ENCODE assay signal across 13 cellular contexts in genomic region chr6:149059557-149059956, GRCh38.
DNase-seq lines count a peak whose midpoint lies in the region; ATAC-seq and TF ChIP-seq lines count a peak whose summit lies in the region.
"Had no signal": no experiment of that assay in that cellular context is flagged by ENCODE, and none has a peak within 500 bp of the region (broad histone marks: within the 10 kb centered on the region; RNA-seq: fewer than 3 reads in every experiment).

No MANE protein-coding gene starts in this region.

- H2AFZ ChIP-seq in trophoblast cell (ENCODE audit: insufficient read depth, low read length, poor library complexity) = no peak overlapping the region

- peak overlapping the region; percentile 91 for H3K27ac Mint-ChIP-seq in T-helper 2 cell treated with Interferon-gamma antibody and Interleukin-4, amounts not matched to agents 5 μg/mL and 100 μg/mL, for 36 hours
- peak overlapping the region; percentile 83 for H3K27ac Mint-ChIP-seq in central memory CD8-positive, alpha-beta T cell (ENCODE audit: low read depth)
- H3K27ac Mint-ChIP-seq: endodermal cell had no signal

- peak overlapping the region; percentile 16 for H3K4me2 ChIP-seq in trophoblast cell (ENCODE audit: low read length)

- no peak overlapping the region for H3K27ac ChIP-seq in trophoblast cell (ENCODE audit: low read depth, low read length)
- no peak overlapping the region for H3K27ac ChIP-seq in A673 (ENCODE audit: low read depth, low read length, poor library complexity, severe bottlenecking)
- H3K27ac ChIP-seq: upper lobe of right lung had no signal

- no peak for ATAC-seq in central memory CD8-positive, alpha-beta T cell (replicated peaks; ENCODE audit: extremely low read depth, poor library complexity, severe bottlenecking)
- no peak for ATAC-seq in GM21367 (IDR thresholded peaks at IDR 0.05; ENCODE audit: unreplicated experiment)
- no peak for ATAC-seq in GM21526 (IDR thresholded peaks at IDR 0.05; ENCODE audit: low FRiP score, unreplicated experiment)

- H3K79me1 ChIP-seq in trophoblast cell (ENCODE audit: low read length) = peaks cover 7% of the 10 kb centered on the region

- H3K27me3 ChIP-seq in trophoblast cell (ENCODE audit: insufficient read depth, low read length) = no peaks in the 10 kb centered on the region
- no peaks in the 10 kb centered on the region for H3K27me3 ChIP-seq in A673 (replicated peaks; ENCODE audit: insufficient read depth, low read depth, low read length, poor library complexity)
- H3K27me3 ChIP-seq: upper lobe of right lung had no signal

- H2BK12ac ChIP-seq in trophoblast cell (ENCODE audit: low read length) = no peak overlapping the region

- POLR2A ChIA-PET in A673 (lab: Charles Lee; ENCODE audit: low non-redundant PET) = no interaction called here

- H4K91ac ChIP-seq in trophoblast cell (ENCODE audit: low read depth, low read length) = no peak overlapping the region

- WGBS in trophoblast cell (ENCODE audit: extremely low coverage, insufficient coverage, insufficient read length) = no CpG with 5 or more reads among the region's 7 CpGs

- H3K36me3 Mint-ChIP-seq in T-helper 2 cell treated with Interferon-gamma antibody and Interleukin-4, amounts not matched to agents 5 μg/mL and 100 μg/mL, for 36 hours (ENCODE audit: low read depth) = no peaks in the 10 kb centered on the region
- H3K36me3 Mint-ChIP-seq in central memory CD8-positive, alpha-beta T cell (ENCODE audit: insufficient read depth) = peaks cover 3% of the 10 kb centered on the region

- no peak overlapping the region for H4K12ac ChIP-seq in trophoblast cell (ENCODE audit: low read depth, low read length)

- H3K9me3 Mint-ChIP-seq in T-helper 2 cell treated with Interferon-gamma antibody and Interleukin-4, amounts not matched to agents 5 μg/mL and 100 μg/mL, for 36 hours = no peaks in the 10 kb centered on the region
- H3K9me3 Mint-ChIP-seq in central memory CD8-positive, alpha-beta T cell = no peaks in the 10 kb centered on the region
- H3K9me3 Mint-ChIP-seq: endodermal cell had no signal

- peak overlapping the region; percentile 78 for H3K4me3 Mint-ChIP-seq in T-helper 2 cell treated with Interferon-gamma antibody and Interleukin-4, amounts not matched to agents 5 μg/mL and 100 μg/mL, for 36 hours
- H3K4me3 Mint-ChIP-seq in central memory CD8-positive, alpha-beta T cell = no peak overlapping the region
- H3K4me3 Mint-ChIP-seq: endodermal cell had no signal

- H3K9me3 ChIP-seq in trophoblast cell (ENCODE audit: insufficient read depth, low read depth, low read length) = no peaks in the 10 kb centered on the region
- no peaks in the 10 kb centered on the region for H3K9me3 ChIP-seq in A673 (ENCODE audit: low read depth, low read length, poor library complexity, severe bottlenecking)
- H3K9me3 ChIP-seq: upper lobe of right lung had no signal

- H3K4me1 ChIP-seq in trophoblast cell (ENCODE audit: control insufficient read depth in 1 of 2, insufficient read depth in 2 of 2, low read length in 2 of 2) (peaks cover 12 to 17% of the 10 kb centered on the region in 2 experiments), A673 (ENCODE audit: insufficient read depth, low read length, poor library complexity, severe bottlenecking) (no peaks in the 10 kb centered on the region)
- H3K4me1 ChIP-seq: upper lobe of right lung had no signal

- no peak for DNase-seq in T-helper 2 cell treated with Interferon-gamma antibody and Interleukin-4, amounts not matched to agents 5 μg/mL and 100 μg/mL, for 36 hours (ENCODE audit: low spot score)
- DNase-seq in T-helper 2 cell (no peak), NCI-H69 (lab: John Stamatoyannopoulos, UW) (peak; percentile 18), trophoblast cell (peak; percentile 93 to 96), A673 (ENCODE audit: low spot score) (no peak)
- DNase-seq in central memory CD8-positive, alpha-beta T cell (ENCODE audit: low spot score in 2 of 2) = no peak
- DNase-seq: ACHN, endodermal cell, NCI-H226, small intestine, upper lobe of right lung had no signal

- CTCF ChIA-PET in A673 (lab: Charles Lee) = no interaction called here

- no peak overlapping the region for H4K8ac ChIP-seq in trophoblast cell (ENCODE audit: low read depth, low read length)

- H3K4ac ChIP-seq in trophoblast cell (ENCODE audit: low read depth, low read length) = no peak overlapping the region

- H3K23ac ChIP-seq in trophoblast cell (ENCODE audit: low read length) = no peak overlapping the region

- H3K4me1 Mint-ChIP-seq in T-helper 2 cell treated with Interferon-gamma antibody and Interleukin-4, amounts not matched to agents 5 μg/mL and 100 μg/mL, for 36 hours (ENCODE audit: low read depth) = peaks cover 58% of the 10 kb centered on the region
- H3K4me1 Mint-ChIP-seq in central memory CD8-positive, alpha-beta T cell = peaks cover 20% of the 10 kb centered on the region

- H3K14ac ChIP-seq in trophoblast cell (ENCODE audit: low read length) = no peak overlapping the region

- H3K36me3 ChIP-seq in trophoblast cell (ENCODE audit: control insufficient read depth in 1 of 2, insufficient read depth in 2 of 2, low read length in 2 of 2) (no peaks in the 10 kb centered on the region), A673 (ENCODE audit: insufficient read depth, low read length, poor library complexity, severe bottlenecking) (no peaks in the 10 kb centered on the region)
- H3K36me3 ChIP-seq: upper lobe of right lung had no signal

- intact Hi-C loops in A673 (cut with micrococcal nuclease; ENCODE audit: unreplicated experiment) = no loop called here

- no peak overlapping the region for H3K18ac ChIP-seq in trophoblast cell (ENCODE audit: low read length)

- H2AK5ac ChIP-seq in trophoblast cell (ENCODE audit: low read length) = no peak overlapping the region

- H3K79me2 ChIP-seq in trophoblast cell (ENCODE audit: control insufficient read depth, insufficient read depth, low read length, poor library complexity) = no peaks in the 10 kb centered on the region

- H3K9ac ChIP-seq in trophoblast cell (ENCODE audit: low read length) = no peak overlapping the region

- no TSS peak for BruUV-seq in A673 (replicated peaks; lab: Mats Ljungman, UMichigan)

- no peaks in the 10 kb centered on the region for H3K27me3 Mint-ChIP-seq in T-helper 2 cell treated with Interferon-gamma antibody and Interleukin-4, amounts not matched to agents 5 μg/mL and 100 μg/mL, for 36 hours (ENCODE audit: low read depth)
- H3K27me3 Mint-ChIP-seq in central memory CD8-positive, alpha-beta T cell = no peaks in the 10 kb centered on the region

- H3K4me3 ChIP-seq in trophoblast cell (ENCODE audit: low read depth, low read length) (no peak overlapping the region), A673 (ENCODE audit: low read depth, low read length, poor library complexity, severe bottlenecking) (no peak overlapping the region)
- H3K4me3 ChIP-seq: upper lobe of right lung had no signal

- TF ChIP-seq CTCF in A673 (conservative IDR thresholded peaks at IDR 0.05; ENCODE audit: low read depth, low read length) = no peak

- H2BK120ac ChIP-seq in trophoblast cell (ENCODE audit: insufficient read depth, low read length, poor library complexity) = no peak overlapping the region

- H2BK5ac ChIP-seq in trophoblast cell (ENCODE audit: low read depth, low read length, poor library complexity) = no peak overlapping the region

Comparison
In these comparisons a context has a peak if more than half of its experiments do, and no peak if none do; other contexts are left out.
1. DNase-seq: peak in NCI-H69 (single experiment) and trophoblast cell (2 of 2); none in T-helper 2 cell treated with Interferon-gamma antibody and Interleukin-4, amounts not matched to agents 5 μg/mL and 100 μg/mL, for 36 hours (single experiment), T-helper 2 cell (0 of 5), central memory CD8-positive, alpha-beta T cell (0 of 2) and A673 (single experiment).